1 cellular context compared by ENCODE assay signal in genomic region chr9:123478967-123479602, GRCh38.
TF ChIP-seq lines count a peak whose summit lies in the region.

No MANE protein-coding gene starts in this region.

TF ChIP-seq in liver, 16 proteins besides CTCF, POLR2A, EP300 and RAD21 (continued from another document):
- TF ChIP-seq, protein P1, sequence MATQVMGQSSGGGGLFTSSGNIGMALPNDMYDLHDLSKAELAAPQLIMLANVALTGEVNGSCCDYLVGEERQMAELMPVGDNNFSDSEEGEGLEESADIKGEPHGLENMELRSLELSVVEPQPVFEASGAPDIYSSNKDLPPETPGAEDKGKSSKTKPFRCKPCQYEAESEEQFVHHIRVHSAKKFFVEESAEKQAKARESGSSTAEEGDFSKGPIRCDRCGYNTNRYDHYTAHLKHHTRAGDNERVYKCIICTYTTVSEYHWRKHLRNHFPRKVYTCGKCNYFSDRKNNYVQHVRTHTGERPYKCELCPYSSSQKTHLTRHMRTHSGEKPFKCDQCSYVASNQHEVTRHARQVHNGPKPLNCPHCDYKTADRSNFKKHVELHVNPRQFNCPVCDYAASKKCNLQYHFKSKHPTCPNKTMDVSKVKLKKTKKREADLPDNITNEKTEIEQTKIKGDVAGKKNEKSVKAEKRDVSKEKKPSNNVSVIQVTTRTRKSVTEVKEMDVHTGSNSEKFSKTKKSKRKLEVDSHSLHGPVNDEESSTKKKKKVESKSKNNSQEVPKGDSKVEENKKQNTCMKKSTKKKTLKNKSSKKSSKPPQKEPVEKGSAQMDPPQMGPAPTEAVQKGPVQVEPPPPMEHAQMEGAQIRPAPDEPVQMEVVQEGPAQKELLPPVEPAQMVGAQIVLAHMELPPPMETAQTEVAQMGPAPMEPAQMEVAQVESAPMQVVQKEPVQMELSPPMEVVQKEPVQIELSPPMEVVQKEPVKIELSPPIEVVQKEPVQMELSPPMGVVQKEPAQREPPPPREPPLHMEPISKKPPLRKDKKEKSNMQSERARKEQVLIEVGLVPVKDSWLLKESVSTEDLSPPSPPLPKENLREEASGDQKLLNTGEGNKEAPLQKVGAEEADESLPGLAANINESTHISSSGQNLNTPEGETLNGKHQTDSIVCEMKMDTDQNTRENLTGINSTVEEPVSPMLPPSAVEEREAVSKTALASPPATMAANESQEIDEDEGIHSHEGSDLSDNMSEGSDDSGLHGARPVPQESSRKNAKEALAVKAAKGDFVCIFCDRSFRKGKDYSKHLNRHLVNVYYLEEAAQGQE (IDR thresholded peaks at IDR 0.05), result peak; percentile 40
- peak; percentile 87 for TF ChIP-seq NR2F2 (IDR thresholded peaks at IDR 0.05)
- peak; percentile 94 for TF ChIP-seq HNF4G (IDR thresholded peaks at IDR 0.05)
- TF ChIP-seq EGR1 (IDR thresholded peaks at IDR 0.05; ENCODE audit: low read depth in 2 of 2), result peak in 1 of 2 donors; percentile 56
- no peak for TF ChIP-seq TAF1 (conservative IDR thresholded peaks at IDR 0.05)
- peak; percentile 89 for TF ChIP-seq YY1 (IDR thresholded peaks at IDR 0.05)
- TF ChIP-seq FOXA2 (IDR thresholded peaks at IDR 0.05), result no peak
